Comparison of ENCODE assay signal across 20 cellular contexts in genomic region chr6:78324213-78324612, GRCh38.
DNase-seq lines count a peak whose midpoint lies in the region; ATAC-seq and TF ChIP-seq lines count a peak whose summit lies in the region.
"Had no signal": no experiment of that assay in that cellular context is flagged by ENCODE, and none has a peak within 500 bp of the region (broad histone marks: within the 10 kb centered on the region; RNA-seq: fewer than 3 reads in every experiment).

No MANE protein-coding gene starts in this region.

- H3K4me3 Mint-ChIP-seq in stimulated activated effector memory CD8-positive, alpha-beta T cell treated with anti-CD3 and anti-CD28 coated beads, Interleukin-12 subunit alpha, Interleukin-12 subunit beta, amount 100 ng/mL, for 72 hours = no peak overlapping the region
- H3K4me3 Mint-ChIP-seq: CD4-positive, CD25-positive, alpha-beta regulatory T cell had no signal

- no peak overlapping the region for H3K27ac Mint-ChIP-seq in stimulated activated effector memory CD8-positive, alpha-beta T cell treated with anti-CD3 and anti-CD28 coated beads, Interleukin-12 subunit alpha, Interleukin-12 subunit beta, amount 100 ng/mL, for 72 hours
- H3K27ac Mint-ChIP-seq: CD4-positive, CD25-positive, alpha-beta regulatory T cell had no signal

- BruUV-seq in mammary epithelial cell (replicated peaks; lab: Mats Ljungman, UMichigan) = no TSS peak

- in situ Hi-C loops in mammary epithelial cell (cut with MboI; ENCODE audit: low sequenced_read_pairs in 2 of 2) = no loop called here

- H3K4me1 ChIP-seq in mammary epithelial cell (ENCODE audit: insufficient read depth, low read length) (no peaks in the 10 kb centered on the region), foreskin keratinocyte (no peaks in the 10 kb centered on the region), testis (no peaks in the 10 kb centered on the region), body of pancreas (no peaks in the 10 kb centered on the region)
- H3K4me1 ChIP-seq: BE2C, Caco-2, HAP-1, Peyer's patch had no signal

- TF ChIP-seq CTCF in NB4 (IDR thresholded peaks at IDR 0.05; ENCODE audit: low read depth, low read length) (no peak), mammary epithelial cell (conservative IDR thresholded peaks at IDR 0.05 in 1 of 2, IDR thresholded peaks at IDR 0.05 in 1 of 2; ENCODE audit: extremely low read depth in 1 of 2, insufficient read depth in 1 of 2, low read depth in 1 of 2, low read length in 2 of 2) (no peak), foreskin keratinocyte (conservative IDR thresholded peaks at IDR 0.05) (no peak), testis (IDR thresholded peaks at IDR 0.05) (no peak), body of pancreas (IDR thresholded peaks at IDR 0.05) (no peak)

- CTCF ChIA-PET in mammary epithelial cell (lab: Charles Lee; ENCODE audit: low non-redundant PET) = no interaction called here

- no peak overlapping the region for H3K9ac ChIP-seq in mammary epithelial cell (ENCODE audit: insufficient read depth, low read length)

- no peaks in the 10 kb centered on the region for H3K36me3 ChIP-seq in mammary epithelial cell (ENCODE audit: insufficient read depth, low read length)
- H3K36me3 ChIP-seq in testis (ENCODE audit: low read depth, missing control alignments) = no peaks in the 10 kb centered on the region
- H3K36me3 ChIP-seq in body of pancreas (replicated peaks in 1 of 2; ENCODE audit: insufficient read depth in 1 of 2, low read depth in 2 of 2) = no peaks in the 10 kb centered on the region
- H3K36me3 ChIP-seq: BE2C, HAP-1, Peyer's patch had no signal

- DNase-seq in HT1080 (ENCODE audit: low read depth) (peak; percentile 62), NB4 (ENCODE audit: low read depth) (peak; percentile 32), mammary epithelial cell (peak; percentile 5), foreskin keratinocyte (peak; percentile 16 to 51), testis (no peak), body of pancreas (no peak)
- DNase-seq in stimulated activated effector memory CD8-positive, alpha-beta T cell treated with anti-CD3 and anti-CD28 coated beads, Interleukin-12 subunit alpha, Interleukin-12 subunit beta, amount 100 ng/mL, for 72 hours (ENCODE audit: low spot score in 2 of 2) = no peak
- DNase-seq: BE2C; Caco-2; CD4-positive, CD25-positive, alpha-beta regulatory T cell; DMS153; GF-D8; NCI-H1092 treated with DMSO at 0.1 percent for 48 hours; NCI-H2081 treated with DMSO at 0.1 percent for 48 hours; NK-92 treated with Interleukin-12 subunit alpha and Interleukin-12 subunit beta, amount 100 ng/mL, for 24 hours; Peyer's patch; Right ventricle myocardium superior had no signal

- no peak overlapping the region for H3K4me2 ChIP-seq in mammary epithelial cell (ENCODE audit: insufficient read depth, low read depth, low read length)

- WGBS in mammary epithelial cell (ENCODE audit: low coverage, missing lambda C conversion rate) = 57% methylated on average over 2 of the region's 2 CpGs
- 81 to 82% methylated on average over 2 of the region's 2 CpGs for WGBS in testis, 2 donors
- 50 to 66% methylated on average over 2 of the region's 2 CpGs for WGBS in body of pancreas, 2 donors

- no peak overlapping the region for H3K27ac ChIP-seq in mammary epithelial cell (ENCODE audit: insufficient read depth, low read depth, low read length)
- no peak overlapping the region for H3K27ac ChIP-seq in foreskin keratinocyte
- H3K27ac ChIP-seq in testis = no peak overlapping the region
- H3K27ac ChIP-seq in body of pancreas = no peak overlapping the region
- H3K27ac ChIP-seq: Peyer's patch had no signal

- ATAC-seq in foreskin keratinocyte (peak; percentile 86), HG03460 (IDR thresholded peaks at IDR 0.05; ENCODE audit: unreplicated experiment) (no peak), body of pancreas (no peak)
- ATAC-seq in stimulated activated effector memory CD8-positive, alpha-beta T cell treated with anti-CD3 and anti-CD28 coated beads, Interleukin-12 subunit alpha, Interleukin-12 subunit beta, amount 100 ng/mL, for 72 hours = no peak
- ATAC-seq: K562 had no signal

- H3K9me3 ChIP-seq in mammary epithelial cell (replicated peaks; ENCODE audit: insufficient read depth, low read length) (no peaks in the 10 kb centered on the region), testis (no peaks in the 10 kb centered on the region), body of pancreas (no peaks in the 10 kb centered on the region)
- H3K9me3 ChIP-seq: BE2C, Caco-2, HAP-1, Peyer's patch had no signal

- peaks cover 12% of the 10 kb centered on the region for H3K9me3 Mint-ChIP-seq in stimulated activated effector memory CD8-positive, alpha-beta T cell treated with anti-CD3 and anti-CD28 coated beads, Interleukin-12 subunit alpha, Interleukin-12 subunit beta, amount 100 ng/mL, for 72 hours

- intact Hi-C loops in mammary epithelial cell (cut with micrococcal nuclease) (no loop called here), testis (cut with DNase I; ENCODE audit: low total_unique reads) (no loop called here), body of pancreas (cut with DNase I) (no loop called here)

- no peaks in the 10 kb centered on the region for H3K36me3 Mint-ChIP-seq in stimulated activated effector memory CD8-positive, alpha-beta T cell treated with anti-CD3 and anti-CD28 coated beads, Interleukin-12 subunit alpha, Interleukin-12 subunit beta, amount 100 ng/mL, for 72 hours
- H3K36me3 Mint-ChIP-seq: CD4-positive, CD25-positive, alpha-beta regulatory T cell had no signal

- no peak overlapping the region for H2AFZ ChIP-seq in mammary epithelial cell (ENCODE audit: low read depth, low read length)

- TF ChIP-seq POLR2A in NB4 (IDR thresholded peaks at IDR 0.05; ENCODE audit: extremely low read depth, insufficient read length) = no peak
- no peak for TF ChIP-seq POLR2A in testis (IDR thresholded peaks at IDR 0.05)
- TF ChIP-seq POLR2A in body of pancreas (IDR thresholded peaks at IDR 0.05) = no peak

- no peaks in the 10 kb centered on the region for H3K27me3 ChIP-seq in mammary epithelial cell (ENCODE audit: insufficient read depth, low read length)
- no peaks in the 10 kb centered on the region for H3K27me3 ChIP-seq in foreskin keratinocyte
- H3K27me3 ChIP-seq in testis = no peaks in the 10 kb centered on the region
- no peaks in the 10 kb centered on the region for H3K27me3 ChIP-seq in body of pancreas
- H3K27me3 ChIP-seq: BE2C, Peyer's patch had no signal

- H3K79me2 ChIP-seq in mammary epithelial cell (ENCODE audit: insufficient read depth, low read length) = no peaks in the 10 kb centered on the region

- no peak overlapping the region for H3K4me3 ChIP-seq in NB4 (ENCODE audit: low read depth, low read length)
- H3K4me3 ChIP-seq in mammary epithelial cell (replicated peaks in 1 of 3; ENCODE audit: insufficient read depth in 1 of 3, low read depth in 2 of 3, low read length in 3 of 3) = no peak overlapping the region
- no peak overlapping the region for H3K4me3 ChIP-seq in testis
- H3K4me3 ChIP-seq in body of pancreas = no peak overlapping the region
- H3K4me3 ChIP-seq: HAP-1, K562, Peyer's patch had no signal

- dilution Hi-C loops in mammary epithelial cell (cut with HindIII; ENCODE audit: low sequenced_read_pairs) = no loop called here

- H3K4me1 Mint-ChIP-seq in stimulated activated effector memory CD8-positive, alpha-beta T cell treated with anti-CD3 and anti-CD28 coated beads, Interleukin-12 subunit alpha, Interleukin-12 subunit beta, amount 100 ng/mL, for 72 hours = no peaks in the 10 kb centered on the region
- H3K4me1 Mint-ChIP-seq: CD4-positive, CD25-positive, alpha-beta regulatory T cell had no signal

- no peaks in the 10 kb centered on the region for H4K20me1 ChIP-seq in mammary epithelial cell (ENCODE audit: insufficient read depth, low read length)

Comparison
In these comparisons a context has a peak if more than half of its experiments do, and no peak if none do; other contexts are left out.
1. DNase-seq: peak in HT1080 (single experiment), NB4 (single experiment), mammary epithelial cell (single experiment) and foreskin keratinocyte (2 of 2); none in testis (single experiment), body of pancreas (0 of 4) and stimulated activated effector memory CD8-positive, alpha-beta T cell treated with anti-CD3 and anti-CD28 coated beads, Interleukin-12 subunit alpha, Interleukin-12 subunit beta, amount 100 ng/mL, for 72 hours (0 of 2).